In the genomic region with DNA sequence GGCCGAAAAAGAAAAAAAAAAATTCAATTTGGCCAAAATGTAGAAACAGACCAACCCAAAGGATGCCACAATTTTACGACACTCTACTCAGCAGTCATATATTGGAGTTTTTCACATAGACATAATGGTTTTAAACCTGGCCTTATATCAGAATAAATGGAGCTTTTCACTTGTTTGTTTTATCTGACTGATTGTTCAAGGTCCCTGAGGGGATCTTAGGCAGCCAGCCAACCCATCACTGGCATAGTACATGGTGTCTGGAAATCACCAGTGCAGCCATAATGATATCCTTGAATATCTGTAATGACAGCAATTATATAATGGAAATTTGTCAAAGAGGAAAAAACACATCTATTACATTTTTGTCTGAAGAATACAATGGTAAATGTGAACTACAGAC, we compare ENCODE assay signal across 16 cellular contexts.
"Had no signal": no experiment of that assay in that cellular context is flagged by ENCODE, and none has a peak within 500 bp of the region (broad histone marks: within the 10 kb centered on the region; RNA-seq: fewer than 3 reads in every experiment).

No MANE protein-coding gene starts in this region.

- H3K36me3 ChIP-seq: breast epithelium, transverse colon had no signal

- H3K4me3 ChIP-seq: breast epithelium, transverse colon had no signal

- H3K4me1 ChIP-seq: breast epithelium, transverse colon had no signal

- DNase-seq: activated CD4-positive, alpha-beta T cell treated with anti-CD3 and anti-CD28 coated beads for 36 hours; activated CD8-positive, alpha-beta memory T cell treated with anti-CD3 and anti-CD28 coated beads, Interleukin-2, amount 50 U/mL, for 4 hours; activated CD8-positive, alpha-beta T cell treated with anti-CD3 and anti-CD28 coated beads for 36 hours; activated gamma-delta T cell treated with Interleukin-2 at 50 U/mL for 16 hours; activated naive CD8-positive, alpha-beta T cell treated with anti-CD3 and anti-CD28 coated beads, Interleukin-2, amount 10 ng/mL, durations not matched to agents 7 days and 5 days; activated T-cell treated with anti-CD3 and anti-CD28 coated beads, Interleukin-2, amount 50 U/mL, for 72 hours; anterior cingulate cortex; endodermal cell; erythroblast; hippocampal formation; stimulated activated CD4-positive, alpha-beta T cell treated with anti-CD3 and anti-CD28 coated beads, Interleukin-2, amount 100 ng/mL, for 24 hours; stimulated activated naive B cell treated with anti-CD40 and anti-IgM and Interleukin-4, amounts not matched to agents 10 μg/mL and 1 μg/mL and 100 μg/mL, for 72 hours; transverse colon had no signal

- H3K27me3 ChIP-seq: breast epithelium, transverse colon had no signal

- ATAC-seq: activated CD4-positive, alpha-beta T cell treated with anti-CD3 and anti-CD28 coated beads for 36 hours; activated CD8-positive, alpha-beta T cell treated with anti-CD3 and anti-CD28 coated beads for 36 hours; activated T-cell treated with anti-CD3 and anti-CD28 coated beads, Interleukin-2, amount 50 U/mL, for 72 hours; sciatic nerve; stimulated activated naive B cell treated with anti-CD40 and anti-IgM and Interleukin-4, amounts not matched to agents 10 μg/mL and 1 μg/mL and 100 μg/mL, for 72 hours had no signal

- H3K27ac ChIP-seq: breast epithelium, transverse colon, VCaP had no signal

- H3K9me3 ChIP-seq: breast epithelium, transverse colon had no signal
